8 cellular contexts compared by ENCODE assay signal in genomic region chr10:91409869-91410637, GRCh38. TPM values are rescaled to one million over a fixed set of nuclear protein-coding genes. Genes with fewer than 3 reads are reported as not detected.
DNase-seq lines count a peak whose midpoint lies in the region; ATAC-seq and TF ChIP-seq lines count a peak whose summit lies in the region.

Gene HECTD2, plus strand, starts transcription at chr10:91410344. Its CDS starts 95 bp downstream, at chr10:91410439.

- DNase-seq in DND-41 = peak; percentile 81
- peak; percentile 68 for DNase-seq in SJCRH30
- DNase-seq in activated naive CD4-positive, alpha-beta T cell treated with anti-CD3 and anti-CD28 coated beads, Interleukin-2, amount 10 ng/mL, durations not matched to agents 7 days and 5 days = peak; percentile 82
- peak; percentile 87 for DNase-seq in glomerular visceral epithelial cell (ENCODE audit: extremely low spot score)
- peak; percentile 94 for DNase-seq in osteocyte (ENCODE audit: extremely low spot score, unreplicated experiment)
- DNase-seq in testis = peak; percentile 82

- peak within 1 kb of the TSS; percentile 51 to 88 for H3K4me3 ChIP-seq in DND-41 (ENCODE audit: low read depth in 1 of 2, low read length in 2 of 2)
- peak within 1 kb of the TSS; percentile 96 for H3K4me3 ChIP-seq in HUES48 (ENCODE audit: low read depth, low read length)
- H3K4me3 ChIP-seq in SJCRH30 = peak within 1 kb of the TSS; percentile 83
- peak within 1 kb of the TSS; percentile 83 to 95 for H3K4me3 ChIP-seq in testis

- intact Hi-C loops in testis (cut with DNase I; ENCODE audit: low total_unique reads) = no loop called here

- H3K9me3 Mint-ChIP-seq in activated naive CD4-positive, alpha-beta T cell treated with anti-CD3 and anti-CD28 coated beads, Interleukin-2, amount 10 ng/mL, durations not matched to agents 7 days and 5 days = no peaks in the 10 kb centered on the region
- H3K9me3 Mint-ChIP-seq in osteocyte (ENCODE audit: unreplicated experiment) = no peaks in the 10 kb centered on the region

- peak within 1 kb of the TSS; percentile 81 for H3K27ac Mint-ChIP-seq in activated naive CD4-positive, alpha-beta T cell treated with anti-CD3 and anti-CD28 coated beads, Interleukin-2, amount 10 ng/mL, durations not matched to agents 7 days and 5 days
- H3K27ac Mint-ChIP-seq in osteocyte (ENCODE audit: unreplicated experiment) = peak within 1 kb of the TSS; percentile 96

- TF ChIP-seq CTCF in DND-41 (IDR thresholded peaks at IDR 0.05; ENCODE audit: borderline replicate concordance, extremely low read depth, low read length, poor library complexity, severe bottlenecking) (peak; percentile 62), osteocyte (IDR thresholded peaks at IDR 0.05) (peak; percentile 61), testis (IDR thresholded peaks at IDR 0.05) (peak; percentile 21 to 39 (median 36))

- H3K36me3 ChIP-seq in DND-41 (ENCODE audit: insufficient read depth, low read length) (no peaks in the 10 kb centered on the region), HUES48 (ENCODE audit: control insufficient read depth, insufficient read depth, low read length) (no peaks in the 10 kb centered on the region), SJCRH30 (no peaks in the 10 kb centered on the region), testis (ENCODE audit: low read depth, missing control alignments) (no peaks in the 10 kb centered on the region)

- TF ChIP-seq POLR2A in testis (IDR thresholded peaks at IDR 0.05) = no peak

- peaks cover 17% of the 10 kb centered on the region for H3K4me1 Mint-ChIP-seq in activated naive CD4-positive, alpha-beta T cell treated with anti-CD3 and anti-CD28 coated beads, Interleukin-2, amount 10 ng/mL, durations not matched to agents 7 days and 5 days
- peaks cover 27% of the 10 kb centered on the region for H3K4me1 Mint-ChIP-seq in osteocyte (ENCODE audit: unreplicated experiment)

- H3K4me3 Mint-ChIP-seq in activated naive CD4-positive, alpha-beta T cell treated with anti-CD3 and anti-CD28 coated beads, Interleukin-2, amount 10 ng/mL, durations not matched to agents 7 days and 5 days = peak within 1 kb of the TSS; percentile 76
- peak within 1 kb of the TSS; percentile 86 for H3K4me3 Mint-ChIP-seq in osteocyte (ENCODE audit: unreplicated experiment)

- H3K9me3 ChIP-seq in DND-41 (ENCODE audit: insufficient read depth, low read length, severe bottlenecking) = no peaks in the 10 kb centered on the region
- H3K9me3 ChIP-seq in HUES48 (ENCODE audit: control insufficient read depth, insufficient read depth, low read length) = no peaks in the 10 kb centered on the region
- no peaks in the 10 kb centered on the region for H3K9me3 ChIP-seq in SJCRH30 (replicated peaks)
- no peaks in the 10 kb centered on the region for H3K9me3 ChIP-seq in testis

- peak within 1 kb of the TSS; percentile 95 for H2AFZ ChIP-seq in DND-41 (ENCODE audit: low read depth, low read length)

- H4K20me1 ChIP-seq in DND-41 (ENCODE audit: insufficient read depth, low read length) = no peaks in the 10 kb centered on the region

- ATAC-seq in DND-41 (ENCODE audit: insufficient read depth, low read depth) = peak; percentile 79
- peak; percentile 90 for ATAC-seq in GM21423 (IDR thresholded peaks at IDR 0.05; ENCODE audit: unreplicated experiment)

- WGBS in testis, 2 donors = 0% methylated on average over 7 to 94 of the region's 111 CpGs

- no peaks in the 10 kb centered on the region for H3K36me3 Mint-ChIP-seq in activated naive CD4-positive, alpha-beta T cell treated with anti-CD3 and anti-CD28 coated beads, Interleukin-2, amount 10 ng/mL, durations not matched to agents 7 days and 5 days
- peaks cover 2% of the 10 kb centered on the region for H3K36me3 Mint-ChIP-seq in osteocyte (ENCODE audit: unreplicated experiment)

- peaks cover 39% of the 10 kb centered on the region for H3K79me2 ChIP-seq in DND-41 (ENCODE audit: insufficient read depth, low read length)

- H3K27ac ChIP-seq in DND-41 (ENCODE audit: low read length) = peak within 1 kb of the TSS; percentile 98
- peak within 1 kb of the TSS; percentile 98 for H3K27ac ChIP-seq in HUES48 (ENCODE audit: low read depth, low read length)
- H3K27ac ChIP-seq in SJCRH30 = peak within 1 kb of the TSS; percentile 97
- H3K27ac ChIP-seq in testis = peak within 1 kb of the TSS; percentile 100

- H3K27me3 ChIP-seq in DND-41 (ENCODE audit: insufficient read depth, low read length, poor library complexity) = no peaks in the 10 kb centered on the region
- no peaks in the 10 kb centered on the region; the same call in 1 of the 2 replicates for H3K27me3 ChIP-seq in HUES48 (ENCODE audit: control insufficient read depth, insufficient read depth, low read length)
- H3K27me3 ChIP-seq in SJCRH30 = no peaks in the 10 kb centered on the region
- H3K27me3 ChIP-seq in testis = no peaks in the 10 kb centered on the region

- H3K4me1 ChIP-seq in DND-41 (ENCODE audit: insufficient read depth, low read length) (peaks cover 37% of the 10 kb centered on the region), HUES48 (ENCODE audit: control insufficient read depth, insufficient read depth, low read length) (peaks cover 45% of the 10 kb centered on the region), SJCRH30 (peaks cover 9% of the 10 kb centered on the region), testis (no peaks in the 10 kb centered on the region)

- CTCF ChIA-PET in activated naive CD4-positive, alpha-beta T cell treated with anti-CD3 and anti-CD28 coated beads, Interleukin-2, amount 10 ng/mL, durations not matched to agents 7 days and 5 days (lab: Charles Lee) = interaction anchor here (1.2 kb wide), 1 partner anchor 225 kb away, joined by 4 read pairs; no protein-coding TSS in a partner anchor

- H3K9ac ChIP-seq in DND-41 (ENCODE audit: low read depth, low read length) (peak within 1 kb of the TSS; percentile 91), HUES48 (ENCODE audit: low read depth, low read length) (peak within 1 kb of the TSS; percentile 97)

- H3K4me2 ChIP-seq in DND-41 (ENCODE audit: insufficient read depth, low read length) = peak within 1 kb of the TSS; percentile 92

- H3K27me3 Mint-ChIP-seq in activated naive CD4-positive, alpha-beta T cell treated with anti-CD3 and anti-CD28 coated beads, Interleukin-2, amount 10 ng/mL, durations not matched to agents 7 days and 5 days = peaks cover 24% of the 10 kb centered on the region
- H3K27me3 Mint-ChIP-seq in osteocyte (ENCODE audit: unreplicated experiment) = no peaks in the 10 kb centered on the region

RNA-seq across cellular contexts. Expression of gene HECTD2, which starts in this region (rescaled TPM):
- total RNA-seq in SJCRH30 (2014; rRNA removed; shearing (Covaris generic)) = 11.4 and 11.9 TPM in 2 replicates
- 21.9 and 22.1 TPM in 2 replicates for total RNA-seq in osteocyte
- 10 to 100 TPM; 20.3 to 22.3 TPM for total RNA-seq in testis
- polyA plus RNA-seq in testis (ENCODE audit: insufficient read depth, low read depth, low replicate concordance) = 9.0 TPM

Comparison
In these comparisons a context has a peak if more than half of its experiments do, and no peak if none do; other contexts are left out.
1. Peak in every context shown above with its lines: DNase-seq, ATAC-seq, H3K4me3 ChIP-seq and H3K27ac ChIP-seq.